ENCODE assay signal across 8 cellular contexts in the genomic region with DNA sequence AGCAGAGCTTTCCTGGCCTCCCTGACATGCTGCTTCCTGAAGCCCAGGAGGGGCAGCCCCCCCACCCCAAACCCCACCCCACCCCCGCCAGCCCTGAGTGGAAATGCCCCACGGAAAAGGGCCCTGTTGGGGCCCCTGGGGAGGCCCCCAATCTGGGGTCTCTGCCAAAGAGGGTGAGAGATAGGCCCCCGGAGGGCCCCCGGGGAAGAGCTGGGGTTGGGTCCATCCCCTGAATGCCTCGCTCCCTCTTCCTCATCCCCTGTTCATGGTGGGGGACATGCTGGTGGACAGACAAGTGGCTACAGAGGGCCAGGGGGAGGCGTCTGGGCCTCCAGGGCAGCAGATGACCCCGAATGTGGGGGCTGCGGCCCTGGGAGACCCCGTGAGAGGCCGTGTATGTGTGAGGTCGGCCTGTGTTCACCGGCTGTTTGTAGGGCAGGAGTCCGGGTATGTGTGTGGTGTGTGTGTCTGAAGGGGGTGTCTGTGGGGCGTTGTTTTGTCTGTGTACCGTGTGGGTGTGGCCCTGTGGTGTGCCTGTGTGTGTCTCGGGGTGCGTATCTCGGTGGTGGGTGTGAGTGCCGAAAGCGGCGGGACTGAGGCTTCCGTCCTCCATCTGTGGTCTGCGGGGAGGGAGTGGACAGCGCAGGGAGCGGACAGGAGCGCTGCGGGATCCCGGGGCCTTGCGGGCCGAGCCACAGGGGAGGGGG. TPM values are rescaled to one million over a fixed set of nuclear protein-coding genes. Genes with fewer than 3 reads are reported as not detected.
DNase-seq lines count a peak whose midpoint lies in the region; ATAC-seq and TF ChIP-seq lines count a peak whose summit lies in the region.

No MANE protein-coding gene starts in this region.

- peak overlapping the region; percentile 75 for H3K4me3 Mint-ChIP-seq in MCF 10A (ENCODE audit: unreplicated experiment)

- H3K9me3 ChIP-seq in stomach = no peaks in the 10 kb centered on the region

- BruUV-seq in MCF 10A (replicated peaks; lab: Mats Ljungman, UMichigan) = no TSS peak

- intact Hi-C loops in MCF 10A (cut with micrococcal nuclease) (loop anchor here (1.0 to 5.0 kb wide), 5 partner anchors 15 to 479 kb away; no protein-coding TSS in a partner anchor), stomach (cut with DNase I; ENCODE audit: low total_unique reads) (loop anchor here (5.0 to 10.0 kb wide), 2 partner anchors 115 to 472 kb away; no protein-coding TSS in a partner anchor)

- no peak for TF ChIP-seq POLR2A in stomach (IDR thresholded peaks at IDR 0.05)

- DNase-seq in GM12865 (ENCODE audit: low read depth) (peak; percentile 52), T-helper 2 cell (peak in 4 of 5 experiments; percentile 17 to 89 (median 52)), MCF 10A (ENCODE audit: unreplicated experiment) (peak; percentile 16), left kidney (ENCODE audit: low read depth, low spot score) (peak; percentile 73), stomach (peak; percentile 74), Ammon's horn (ENCODE audit: low spot score) (no peak)

- H3K27me3 Mint-ChIP-seq in MCF 10A (ENCODE audit: insufficient read depth, unreplicated experiment) = no peaks in the 10 kb centered on the region

- H3K4me1 Mint-ChIP-seq in MCF 10A (ENCODE audit: insufficient read depth, unreplicated experiment) = peaks cover 13% of the 10 kb centered on the region

- H3K4me3 ChIP-seq in GM12865 (ENCODE audit: low read depth, low read length) (no peak overlapping the region), stomach (peak overlapping the region; percentile 65 to 69 (median 66))

- peak overlapping the region; percentile 89 to 98 (median 94) for H3K27ac ChIP-seq in stomach

- no peaks in the 10 kb centered on the region for H3K27me3 ChIP-seq in stomach

- CTCF ChIA-PET in MCF 10A (lab: Yijun Ruan, JAX) = interaction anchor here (1.0 to 2.7 kb wide), 9 partner anchors 11 to 479 kb away, joined by 3 to 25 read pairs (median 7); no protein-coding TSS in a partner anchor

- no peaks in the 10 kb centered on the region for H3K9me3 Mint-ChIP-seq in MCF 10A (ENCODE audit: unreplicated experiment)

- TF ChIP-seq EP300 in stomach (IDR thresholded peaks at IDR 0.05) = no peak

- 6 to 15% (median 10%) methylated on average over 8 to 30 of the region's 30 CpGs for WGBS in stomach, 5 donors

- POLR2A ChIA-PET in MCF 10A (lab: Yijun Ruan, JAX) = interaction anchor here (1.0 to 2.9 kb wide), 2 partner anchors 436 to 469 kb away, joined by 3 to 13 read pairs; no protein-coding TSS in a partner anchor

- no peak overlapping the region for H3K27ac Mint-ChIP-seq in MCF 10A (ENCODE audit: low read depth, unreplicated experiment)

- TF ChIP-seq CTCF in GM12865 (IDR thresholded peaks at IDR 0.05; ENCODE audit: insufficient read depth, low read depth, low read length, missing control alignments) (no peak), MCF 10A (IDR thresholded peaks at IDR 0.05; ENCODE audit: unreplicated experiment) (no peak), stomach (IDR thresholded peaks at IDR 0.05) (no peak)

- H3K4me1 ChIP-seq in stomach = peaks cover 37 to 71% (median 58%) of the 10 kb centered on the region in 4 donors

- no peaks in the 10 kb centered on the region for H3K36me3 Mint-ChIP-seq in MCF 10A (ENCODE audit: insufficient read depth, unreplicated experiment)

- H3K36me3 ChIP-seq in stomach = no peaks in the 10 kb centered on the region

- ATAC-seq in GM18858 (IDR thresholded peaks at IDR 0.05; ENCODE audit: unreplicated experiment) (no peak), GM19397 (IDR thresholded peaks at IDR 0.05; ENCODE audit: unreplicated experiment) (no peak)

RNA-seq across cellular contexts. Expression of a gene that starts 11.3 kb away (rescaled TPM):
- total RNA-seq in MCF 10A (2022) (0.20 TPM in 1 of 2 replicates, not detected in the other), stomach (not detected)
- under 1 TPM in 1 of 3 donors, not detected in 2; 0.13 TPM for polyA plus RNA-seq in stomach

RNA-seq across cellular contexts. Expression of a gene that starts 16.3 kb away (rescaled TPM):
- total RNA-seq in MCF 10A (2022) = 32.9 and 49.2 TPM in 2 replicates
- total RNA-seq in stomach = 10 to 100 TPM in 4 of 5 donors, 1 to 10 TPM in 1; 1.7 to 29.8 (median 16.1) TPM
- polyA plus RNA-seq in stomach = 10 to 100 TPM; 40.2 to 68.4 (median 45.8) TPM

RNA-seq across cellular contexts. Expression of a gene that starts 32.3 kb away (rescaled TPM):
- total RNA-seq in MCF 10A (2022) = 14.4 TPM in 2 replicates
- total RNA-seq in stomach = 10 to 100 TPM in 4 of 5 donors, 1 to 10 TPM in 1; 7.5 to 35.6 (median 18.1) TPM
- polyA plus RNA-seq in stomach = 10 to 100 TPM in 2 of 3 donors, 1 to 10 TPM in 1; 9.6 to 12.6 (median 10.3) TPM

RNA-seq across cellular contexts. Expression of a gene that starts 55.8 kb away (rescaled TPM):
- total RNA-seq in MCF 10A (2022) = not detected in 2 replicates
- total RNA-seq in stomach = 1 to 10 TPM in 2 of 5 donors, under 1 TPM in 1, not detected in 2; 0.87 to 2.6 (median 1.7) TPM
- polyA plus RNA-seq in stomach = 1 to 10 TPM; 3.3 to 8.4 (median 6.7) TPM
